8 cellular contexts compared by ENCODE assay signal in genomic region chr22:37808294-37808657, GRCh38. TPM values are rescaled to one million over a fixed set of nuclear protein-coding genes. Genes with fewer than 3 reads are reported as not detected.
DNase-seq lines count a peak whose midpoint lies in the region; ATAC-seq, FAIRE-seq and TF ChIP-seq lines count a peak whose summit lies in the region.

No MANE protein-coding gene starts in this region.

- peaks cover 18% of the 10 kb centered on the region for H3K79me2 ChIP-seq in astrocyte (ENCODE audit: insufficient read depth, low read length)

- intact Hi-C loops in left cardiac atrium (cut with DNase I), result no loop called here
- intact Hi-C loops in lower leg skin (cut with DNase I; ENCODE audit: low total_unique reads), result loop anchor here (5.0 kb wide), 1 partner anchor 329 kb away; no protein-coding TSS in a partner anchor

- no peak for ATAC-seq in left cardiac atrium

- H3K27me3 Mint-ChIP-seq in astrocyte (ENCODE audit: low read depth, unreplicated experiment) (peaks cover 14% of the 10 kb centered on the region), type B pancreatic cell (no peaks in the 10 kb centered on the region)

- H3K27ac Mint-ChIP-seq in astrocyte (ENCODE audit: unreplicated experiment) (no peak overlapping the region), type B pancreatic cell (peak overlapping the region; percentile 76)

- no peak for TF ChIP-seq POLR2A in lower leg skin (IDR thresholded peaks at IDR 0.05)

- H3K9me3 Mint-ChIP-seq in astrocyte (ENCODE audit: unreplicated experiment) (no peaks in the 10 kb centered on the region), type B pancreatic cell (no peaks in the 10 kb centered on the region)

- H3K4me1 Mint-ChIP-seq in astrocyte (ENCODE audit: low read depth, unreplicated experiment), result peaks cover 6% of the 10 kb centered on the region
- peaks cover 23% of the 10 kb centered on the region for H3K4me1 Mint-ChIP-seq in type B pancreatic cell (ENCODE audit: unreplicated experiment)

- peak overlapping the region; percentile 92 for H3K4me2 ChIP-seq in astrocyte (ENCODE audit: low read length)

- H2AFZ ChIP-seq in astrocyte (ENCODE audit: low read depth, low read length), result peak overlapping the region; percentile 88

- H3K4me1 ChIP-seq in cardiac muscle cell (ENCODE audit: low read depth) (peaks cover 16% of the 10 kb centered on the region), astrocyte (ENCODE audit: insufficient read depth, low read length) (peaks cover 33% of the 10 kb centered on the region)

- 6 to 9% methylated on average over 8 of the region's 8 CpGs for WGBS in lower leg skin, 2 donors

- no peak for FAIRE-seq in astrocyte (lab: Jason Lieb, UNC)

- H3K27ac ChIP-seq in cardiac muscle cell (peak overlapping the region; percentile 42), astrocyte (ENCODE audit: low read depth, low read length) (peak overlapping the region; percentile 51)

- in situ Hi-C loops in GM13977 (cut with MboI; ENCODE audit: low pct_unique_long_range_greater_than_20kb, low sequenced_read_pairs, unreplicated experiment), result no loop called here

- no peaks in the 10 kb centered on the region for H3K27me3 ChIP-seq in cardiac muscle cell
- no peaks in the 10 kb centered on the region for H3K27me3 ChIP-seq in astrocyte (ENCODE audit: insufficient read depth, low read length)

- no peak for TF ChIP-seq CTCF in cardiac muscle cell (IDR thresholded peaks at IDR 0.05; ENCODE audit: low read depth, low read length)
- no peak for TF ChIP-seq CTCF in astrocyte (IDR thresholded peaks at IDR 0.05; ENCODE audit: insufficient read depth, low read depth, low read length)
- TF ChIP-seq CTCF in lower leg skin (IDR thresholded peaks at IDR 0.05), result no peak
- TF ChIP-seq CTCF in type B pancreatic cell (conservative IDR thresholded peaks at IDR 0.05), result no peak
- TF ChIP-seq CTCF in GM13977 (IDR thresholded peaks at IDR 0.05; ENCODE audit: extremely low read depth, insufficient read depth, missing control alignments), result no peak

- DNase-seq in cardiac muscle cell (ENCODE audit: low read depth in 1 of 2, low spot score in 1 of 2) (no peak), left cardiac atrium (no peak), astrocyte (ENCODE audit: low read depth) (peak; percentile 39), lower leg skin (ENCODE audit: low spot score in 2 of 2) (no peak), type B pancreatic cell (ENCODE audit: extremely low spot score, unreplicated experiment) (no peak), NCI-H774 (lab: John Stamatoyannopoulos, UW) (no peak), AML-193 (lab: John Stamatoyannopoulos, UW) (no peak), GM13977 (ENCODE audit: low spot score) (no peak)

- peaks cover 5% of the 10 kb centered on the region for H3K36me3 Mint-ChIP-seq in astrocyte (ENCODE audit: low read depth, unreplicated experiment)
- H3K36me3 Mint-ChIP-seq in type B pancreatic cell, result no peaks in the 10 kb centered on the region

- H3K9me3 ChIP-seq in cardiac muscle cell (ENCODE audit: low read depth) (no peaks in the 10 kb centered on the region), astrocyte (ENCODE audit: insufficient read depth, low read depth, low read length) (no peaks in the 10 kb centered on the region)

- H4K20me1 ChIP-seq in astrocyte (ENCODE audit: insufficient read depth, low read length), result peaks cover 16% of the 10 kb centered on the region

- H3K4me3 Mint-ChIP-seq in astrocyte (ENCODE audit: unreplicated experiment) (peak overlapping the region; percentile 87), type B pancreatic cell (peak overlapping the region; percentile 88)

- H3K4me3 ChIP-seq in cardiac muscle cell (peak overlapping the region; percentile 73), astrocyte (ENCODE audit: insufficient read depth, low read depth, low read length) (peak overlapping the region; percentile 71), lower leg skin (ENCODE audit: low read depth, poor library complexity, severe bottlenecking) (peak overlapping the region; percentile 18)

- H3K36me3 ChIP-seq in cardiac muscle cell, result no peaks in the 10 kb centered on the region
- H3K36me3 ChIP-seq in astrocyte (ENCODE audit: insufficient read depth, low read length), result peaks cover 2% of the 10 kb centered on the region

- peak overlapping the region; percentile 79 for H3K9ac ChIP-seq in astrocyte (ENCODE audit: low read length)

RNA-seq across cellular contexts. Expression of gene GCAT, which starts 0.5 kb away (rescaled TPM):
- total RNA-seq in cardiac muscle cell (74.2 and 95.0 TPM in 2 replicates), left cardiac atrium (10 to 100 TPM; 16.7 to 19.0 TPM), astrocyte (12.8 and 14.3 TPM in 2 replicates), lower leg skin (10 to 100 TPM; 12.5 to 20.4 (median 16.2) TPM), type B pancreatic cell (ENCODE audit: low replicate concordance) (22.3 and 27.4 TPM in 2 replicates)
- 66.4 and 97.6 TPM in 2 replicates for polyA plus RNA-seq in cardiac muscle cell

RNA-seq across cellular contexts. Expression of gene GALR3, which starts 14.9 kb away (rescaled TPM):
- total RNA-seq in cardiac muscle cell (not detected in 2 replicates), left cardiac atrium (not detected), astrocyte (not detected in 2 replicates), lower leg skin (not detected), type B pancreatic cell (ENCODE audit: low replicate concordance) (0.34 TPM in 1 of 2 replicates, not detected in the other)
- 0.95 and 1.0 TPM in 2 replicates for polyA plus RNA-seq in cardiac muscle cell

RNA-seq across cellular contexts. Expression of gene ANKRD54, which starts 35.9 kb away (rescaled TPM):
- total RNA-seq in cardiac muscle cell (49.9 and 59.1 TPM in 2 replicates), left cardiac atrium (10 to 100 TPM in 1 of 2 donors, 1 to 10 TPM in 1; 9.9 to 12.8 TPM), astrocyte (19.9 and 21.5 TPM in 2 replicates), lower leg skin (10 to 100 TPM; 36.2 to 61.6 (median 53.0) TPM), type B pancreatic cell (ENCODE audit: low replicate concordance) (24.2 and 29.4 TPM in 2 replicates)
- polyA plus RNA-seq in cardiac muscle cell, result 43.8 and 44.2 TPM in 2 replicates

RNA-seq across cellular contexts. Expression of gene EIF3L, which starts 40.9 kb away (rescaled TPM):
- 407 and 422 TPM in 2 replicates for total RNA-seq in cardiac muscle cell
- 213 and 387 TPM in 2 replicates for polyA plus RNA-seq in cardiac muscle cell
- total RNA-seq in left cardiac atrium, result 100 to 1,000 TPM; 282 to 298 TPM
- 294 and 323 TPM in 2 replicates for total RNA-seq in astrocyte
- total RNA-seq in lower leg skin, result 100 to 1,000 TPM; 392 to 558 (median 489) TPM
- 578 and 740 TPM in 2 replicates for total RNA-seq in type B pancreatic cell (ENCODE audit: low replicate concordance)

Comparison
In these comparisons a context has a peak if more than half of its experiments do, and no peak if none do; other contexts are left out.
1. H3K4me3 ChIP-seq: peak in every context shown above with its lines; median percentile 73 in cardiac muscle cell; 71 in astrocyte; 18 in lower leg skin.